In the genomic region with DNA sequence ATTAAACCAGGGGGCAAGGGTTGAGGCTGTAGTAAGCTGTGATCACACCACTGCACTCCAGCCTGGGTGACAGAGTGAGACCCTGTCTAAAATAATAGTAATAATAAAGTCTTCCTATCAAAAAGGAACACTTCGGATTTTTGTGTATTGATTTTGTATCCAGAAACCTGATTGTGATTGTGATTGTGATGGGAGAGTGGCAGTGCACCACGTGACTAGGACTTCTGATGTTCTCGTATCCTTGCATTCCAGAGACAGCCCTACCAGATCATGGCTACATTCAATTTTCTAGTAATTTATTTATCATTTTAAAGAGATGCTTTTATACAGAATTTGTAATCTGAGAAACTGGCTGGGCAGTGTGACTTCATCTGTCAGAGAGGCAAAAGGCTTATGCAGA, we compare ENCODE assay signal across 34 cellular contexts.
"Had no signal": no experiment of that assay in that cellular context is flagged by ENCODE, and none has a peak within 500 bp of the region (broad histone marks: within the 10 kb centered on the region; RNA-seq: fewer than 3 reads in every experiment).

No MANE protein-coding gene starts in this region.

- H3K36me3 ChIP-seq: ascending aorta, cardiac muscle cell had no signal

- H3K27ac ChIP-seq: ascending aorta, cardiac muscle cell, VCaP had no signal

- H3K27ac Mint-ChIP-seq: activated B cell treated with CpG ODN at 0.5 μM for 24 hours; activated CD4-positive, alpha-beta memory T cell treated with anti-CD3 and anti-CD28 coated beads for 36 hours; activated CD4-positive, alpha-beta T cell treated with anti-CD3 and anti-CD28 coated beads, Interleukin-2, amount 10 ng/mL, durations not matched to agents 24 days and 14 days; activated CD8-positive, alpha-beta T cell treated with anti-CD3 and anti-CD28 coated beads for 36 hours; activated naive CD4-positive, alpha-beta T cell treated with anti-CD3 and anti-CD28 coated beads, Interleukin-2, amount 10 ng/mL, durations not matched to agents 7 days and 5 days; activated naive CD4-positive, alpha-beta T cell treated with anti-CD3 and anti-CD28 coated beads, Interleukin-2, amount 50 U/mL, for 24 hours; activated naive CD8-positive, alpha-beta T cell; activated naive CD8-positive, alpha-beta T cell treated with anti-CD3 and anti-CD28 coated beads, Interleukin-2, amount 10 ng/mL, durations not matched to agents 7 days and 5 days; activated naive CD8-positive, alpha-beta T cell treated with anti-CD3 and anti-CD28 coated beads, Interleukin-2, amount 50 U/mL, for 24 hours; activated T-helper 2 cell treated with anti-CD3 and anti-CD28 coated beads, Interferon-gamma antibody, Interleukin-2, Interleukin-4, amounts not matched to agents 10 μg/mL and 5 μg/mL and 100 μg/mL, durations not matched to agents 14 hours and 24 hours and 36 hours; T-helper 1 cell treated with Interleukin-12 subunit alpha and Interleukin-12 subunit beta and Interleukin-4 antibody, amounts not matched to agents 30 μg/mL and 1 μg/mL, for 36 hours; T-helper 2 cell treated with Interferon-gamma antibody and Interleukin-4, amounts not matched to agents 5 μg/mL and 100 μg/mL, for 36 hours had no signal

- H3K27me3 Mint-ChIP-seq: activated naive CD4-positive, alpha-beta T cell treated with anti-CD3 and anti-CD28 coated beads, Interleukin-2, amount 50 U/mL, for 24 hours; activated naive CD8-positive, alpha-beta T cell; central memory CD8-positive, alpha-beta T cell had no signal

- H3K4me3 Mint-ChIP-seq: activated B cell treated with CpG ODN at 0.5 μM for 24 hours; activated CD4-positive, alpha-beta memory T cell treated with anti-CD3 and anti-CD28 coated beads for 36 hours; activated CD4-positive, alpha-beta T cell treated with anti-CD3 and anti-CD28 coated beads, Interleukin-2, amount 10 ng/mL, durations not matched to agents 24 days and 14 days; activated CD8-positive, alpha-beta T cell treated with anti-CD3 and anti-CD28 coated beads for 36 hours; activated naive CD4-positive, alpha-beta T cell treated with anti-CD3 and anti-CD28 coated beads, Interleukin-2, amount 10 ng/mL, durations not matched to agents 7 days and 5 days; activated naive CD4-positive, alpha-beta T cell treated with anti-CD3 and anti-CD28 coated beads, Interleukin-2, amount 50 U/mL, for 24 hours; activated naive CD8-positive, alpha-beta T cell treated with anti-CD3 and anti-CD28 coated beads, Interleukin-2, amount 10 ng/mL, durations not matched to agents 7 days and 5 days; activated naive CD8-positive, alpha-beta T cell treated with anti-CD3 and anti-CD28 coated beads, Interleukin-2, amount 50 U/mL, for 24 hours; activated T-cell treated with anti-CD3 and anti-CD28 coated beads, Interleukin-2, amount 50 U/mL, for 4 hours; central memory CD8-positive, alpha-beta T cell; T-helper 1 cell treated with Interleukin-12 subunit alpha and Interleukin-12 subunit beta and Interleukin-4 antibody, amounts not matched to agents 30 μg/mL and 1 μg/mL, for 36 hours; T-helper 2 cell treated with Interferon-gamma antibody and Interleukin-4, amounts not matched to agents 5 μg/mL and 100 μg/mL, for 36 hours had no signal

- DNase-seq: activated B cell treated with CpG ODN at 0.5 μM for 24 hours; activated CD4-positive, alpha-beta memory T cell treated with anti-CD3 and anti-CD28 coated beads for 36 hours; activated CD4-positive, alpha-beta T cell treated with anti-CD3 and anti-CD28 coated beads for 4 hours; activated CD4-positive, alpha-beta T cell treated with anti-CD3 and anti-CD28 coated beads, Interleukin-2, amount 10 ng/mL, durations not matched to agents 24 days and 14 days; activated CD4-positive, alpha-beta T cell treated with anti-CD3 and anti-CD28 coated beads, Interleukin-2, amount 50 U/mL, for 1 hour; activated CD4-positive, alpha-beta T cell treated with anti-CD3 and anti-CD28 coated beads, Interleukin-2, amount 50 U/mL, for 4 hours; activated CD4-positive, CD25-positive, alpha-beta regulatory T cell treated with anti-CD3 and anti-CD28 coated beads, Interleukin-2, amount 50 U/mL, for 72 hours; activated CD8-positive, alpha-beta memory T cell treated with anti-CD3 and anti-CD28 coated beads, Interleukin-2, amount 50 U/mL, for 4 hours; activated CD8-positive, alpha-beta T cell treated with anti-CD3 and anti-CD28 coated beads for 36 hours; activated effector memory CD4-positive, alpha-beta T cell treated with Interleukin-2 at 50 U/mL for 16 hours; activated gamma-delta T cell; activated naive CD4-positive, alpha-beta T cell treated with anti-CD3 and anti-CD28 coated beads, Interleukin-2, amount 10 ng/mL, durations not matched to agents 7 days and 5 days; activated naive CD4-positive, alpha-beta T cell treated with Interleukin-2 at 50 U/mL for 16 hours; activated naive CD8-positive, alpha-beta T cell treated with anti-CD3 and anti-CD28 coated beads, Interleukin-2, amount 10 ng/mL, durations not matched to agents 7 days and 5 days; activated naive CD8-positive, alpha-beta T cell treated with anti-CD3 and anti-CD28 coated beads, Interleukin-2, amount 50 U/mL, for 24 hours; activated T-cell treated with anti-CD3 and anti-CD28 coated beads for 4 hours; activated T-cell treated with anti-CD3 and anti-CD28 coated beads, Interleukin-2, amount 50 U/mL, for 1 hour; activated T-cell treated with anti-CD3 and anti-CD28 coated beads, Interleukin-2, amount 50 U/mL, for 4 hours; amygdala; caudate nucleus; cerebellar nuclear complex; T-helper 1 cell; T-helper 2 cell; T-helper 9 cell had no signal

- H3K4me3 ChIP-seq: ascending aorta, cardiac muscle cell had no signal

- ATAC-seq: activated CD8-positive, alpha-beta T cell treated with anti-CD3 and anti-CD28 coated beads for 36 hours; activated naive CD8-positive, alpha-beta T cell treated with anti-CD3 and anti-CD28 coated beads, Interleukin-2, amount 50 U/mL, for 24 hours; activated T-cell treated with anti-CD3 and anti-CD28 coated beads, Interleukin-2, amount 50 U/mL, for 4 hours had no signal

- H3K9me3 ChIP-seq: ascending aorta had no signal

- H3K36me3 Mint-ChIP-seq: activated CD4-positive, alpha-beta memory T cell treated with anti-CD3 and anti-CD28 coated beads for 36 hours; activated naive CD4-positive, alpha-beta T cell treated with anti-CD3 and anti-CD28 coated beads, Interleukin-2, amount 10 ng/mL, durations not matched to agents 7 days and 5 days; activated naive CD4-positive, alpha-beta T cell treated with anti-CD3 and anti-CD28 coated beads, Interleukin-2, amount 50 U/mL, for 24 hours; activated naive CD8-positive, alpha-beta T cell; activated naive CD8-positive, alpha-beta T cell treated with anti-CD3 and anti-CD28 coated beads, Interleukin-2, amount 10 ng/mL, durations not matched to agents 7 days and 5 days; brain had no signal

- H3K27me3 ChIP-seq: ascending aorta, cardiac muscle cell had no signal

- H3K9me3 Mint-ChIP-seq: activated B cell treated with CpG ODN at 0.5 μM for 24 hours; activated CD4-positive, alpha-beta memory T cell treated with anti-CD3 and anti-CD28 coated beads for 36 hours; activated CD4-positive, alpha-beta T cell treated with anti-CD3 and anti-CD28 coated beads, Interleukin-2, amount 10 ng/mL, durations not matched to agents 24 days and 14 days; activated CD8-positive, alpha-beta T cell treated with anti-CD3 and anti-CD28 coated beads for 36 hours; activated naive CD4-positive, alpha-beta T cell treated with anti-CD3 and anti-CD28 coated beads, Interleukin-2, amount 10 ng/mL, durations not matched to agents 7 days and 5 days; activated naive CD4-positive, alpha-beta T cell treated with anti-CD3 and anti-CD28 coated beads, Interleukin-2, amount 50 U/mL, for 24 hours; activated naive CD8-positive, alpha-beta T cell treated with anti-CD3 and anti-CD28 coated beads, Interleukin-2, amount 10 ng/mL, durations not matched to agents 7 days and 5 days; activated naive CD8-positive, alpha-beta T cell treated with anti-CD3 and anti-CD28 coated beads, Interleukin-2, amount 50 U/mL, for 24 hours; activated T-cell treated with anti-CD3 and anti-CD28 coated beads, Interleukin-2, amount 50 U/mL, for 4 hours; activated T-helper 2 cell treated with anti-CD3 and anti-CD28 coated beads, Interferon-gamma antibody, Interleukin-2, Interleukin-4, amounts not matched to agents 10 μg/mL and 5 μg/mL and 100 μg/mL, durations not matched to agents 14 hours and 24 hours and 36 hours; brain; central memory CD8-positive, alpha-beta T cell; T-helper 1 cell treated with Interleukin-12 subunit alpha and Interleukin-12 subunit beta and Interleukin-4 antibody, amounts not matched to agents 30 μg/mL and 1 μg/mL, for 36 hours; T-helper 2 cell treated with Interferon-gamma antibody and Interleukin-4, amounts not matched to agents 5 μg/mL and 100 μg/mL, for 36 hours had no signal
